13 cellular contexts compared by ENCODE assay signal in genomic region chr16:84885024-84885910, GRCh38.
A peak's percentile ranks its signal among the peaks of the same experiment; 100 is the strongest.
DNase-seq lines count a peak whose midpoint lies in the region; ATAC-seq lines count a peak whose summit lies in the region.
"Had no signal": no experiment of that assay in that cellular context is flagged by ENCODE, and none has a peak within 500 bp of the region (broad histone marks: within the 10 kb centered on the region; RNA-seq: fewer than 3 reads in every experiment).

No MANE protein-coding gene starts in this region.

- no peak overlapping the region for H3K18ac ChIP-seq in mesenchymal stem cell (ENCODE audit: low read depth in 1 of 2, low read length in 2 of 2)

- peaks cover 4% of the 10 kb centered on the region for H3K4me1 ChIP-seq in mesenchymal stem cell (ENCODE audit: control insufficient read depth, insufficient read depth, low read depth, low read length)
- H3K4me1 ChIP-seq: psoas muscle had no signal

- no peak overlapping the region for H3K9ac ChIP-seq in mesenchymal stem cell (ENCODE audit: low read length)

- H2AFZ ChIP-seq in mesenchymal stem cell (ENCODE audit: low read depth, low read length) = no peak overlapping the region

- H2AK5ac ChIP-seq in mesenchymal stem cell (ENCODE audit: low read length, severe bottlenecking) = peak overlapping the region; percentile 28

- no peaks in the 10 kb centered on the region for H3K9me3 ChIP-seq in mesenchymal stem cell (ENCODE audit: control insufficient read depth, low read length)
- H3K9me3 ChIP-seq: psoas muscle had no signal

- H3K23ac ChIP-seq in mesenchymal stem cell (ENCODE audit: low read length in 2 of 2) = no peak overlapping the region

- no peak overlapping the region for H3K4me2 ChIP-seq in mesenchymal stem cell (ENCODE audit: low read length, poor library complexity, severe bottlenecking)

- no peaks in the 10 kb centered on the region for H3K79me1 ChIP-seq in mesenchymal stem cell (replicated peaks; ENCODE audit: low read length, poor library complexity, severe bottlenecking)

- ATAC-seq in GM21529 (IDR thresholded peaks at IDR 0.05; ENCODE audit: unreplicated experiment) = no peak
- ATAC-seq in GM18519 (IDR thresholded peaks at IDR 0.05; ENCODE audit: low FRiP score, unreplicated experiment) = no peak
- ATAC-seq: activated T-cell treated with anti-CD3 and anti-CD28 coated beads, Interleukin-2, amount 50 U/mL, for 4 hours had no signal

- H3K36me3 ChIP-seq in mesenchymal stem cell (ENCODE audit: control insufficient read depth in 1 of 2, insufficient read depth in 2 of 2, low read depth in 1 of 2, low read length in 2 of 2) = no peaks in the 10 kb centered on the region

- no peak overlapping the region for H3K4ac ChIP-seq in mesenchymal stem cell (ENCODE audit: low read depth in 1 of 2, low read length in 2 of 2)

- H4K91ac ChIP-seq in mesenchymal stem cell (ENCODE audit: low read length) = no peak overlapping the region

- H4K8ac ChIP-seq in mesenchymal stem cell (ENCODE audit: low read length) = no peak overlapping the region

- 78% methylated on average over 22 of the region's 22 CpGs for WGBS in mesenchymal stem cell

- DNase-seq in RPMI7951 (ENCODE audit: low read depth) = peak; percentile 57
- DNase-seq in epithelial cell of prostate (ENCODE audit: low read depth, low spot score) = no peak
- no peak for DNase-seq in mesenchymal stem cell
- DNase-seq in superior temporal gyrus (ENCODE audit: extremely low spot score) = peak; percentile 79
- no peak for DNase-seq in activated T-cell treated with anti-CD3 and anti-CD28 coated beads, Interleukin-2, amount 50 U/mL, for 1 hour
- DNase-seq in HCEC 1CT = no peak
- DNase-seq: activated T-cell treated with anti-CD3 and anti-CD28 coated beads, Interleukin-2, amount 50 U/mL, for 4 hours; cerebellar nuclear complex; NCI-H146; T-helper 9 cell had no signal

- H3K27ac ChIP-seq in epithelial cell of prostate (peak overlapping the region; percentile 50), mesenchymal stem cell (ENCODE audit: low read length, poor library complexity, severe bottlenecking) (no peak overlapping the region)
- H3K27ac ChIP-seq: psoas muscle had no signal

- H3K14ac ChIP-seq in mesenchymal stem cell (ENCODE audit: low read length in 2 of 2) = no peak overlapping the region

- H2BK12ac ChIP-seq in mesenchymal stem cell (ENCODE audit: low read length in 2 of 2) = peak overlapping the region in 1 of 2 experiments; percentile 33

- no peak overlapping the region for H2BK120ac ChIP-seq in mesenchymal stem cell (ENCODE audit: low read depth, low read length)

- H2BK15ac ChIP-seq in mesenchymal stem cell (ENCODE audit: low read depth, poor library complexity, severe bottlenecking) = no peak overlapping the region

- H3K27me3 ChIP-seq in mesenchymal stem cell (ENCODE audit: control insufficient read depth in 1 of 2, insufficient read depth in 1 of 2, low read length in 2 of 2) = no peaks in the 10 kb centered on the region

- H2BK5ac ChIP-seq in mesenchymal stem cell (ENCODE audit: low read depth, low read length, poor library complexity, severe bottlenecking) = no peak overlapping the region

- no peak overlapping the region for H3K4me3 ChIP-seq in mesenchymal stem cell (ENCODE audit: insufficient read depth in 1 of 2, low read depth in 1 of 2, low read length in 2 of 2)
- H3K4me3 ChIP-seq: psoas muscle had no signal

Comparison
In these comparisons a context has a peak if more than half of its experiments do, and no peak if none do; other contexts are left out.
1. DNase-seq: peak in RPMI7951 (single experiment) and superior temporal gyrus (single experiment); none in epithelial cell of prostate (single experiment), mesenchymal stem cell (single experiment), activated T-cell treated with anti-CD3 and anti-CD28 coated beads, Interleukin-2, amount 50 U/mL, for 1 hour (single experiment) and HCEC 1CT (single experiment).